7 cellular contexts compared by ENCODE assay signal in the genomic region with DNA sequence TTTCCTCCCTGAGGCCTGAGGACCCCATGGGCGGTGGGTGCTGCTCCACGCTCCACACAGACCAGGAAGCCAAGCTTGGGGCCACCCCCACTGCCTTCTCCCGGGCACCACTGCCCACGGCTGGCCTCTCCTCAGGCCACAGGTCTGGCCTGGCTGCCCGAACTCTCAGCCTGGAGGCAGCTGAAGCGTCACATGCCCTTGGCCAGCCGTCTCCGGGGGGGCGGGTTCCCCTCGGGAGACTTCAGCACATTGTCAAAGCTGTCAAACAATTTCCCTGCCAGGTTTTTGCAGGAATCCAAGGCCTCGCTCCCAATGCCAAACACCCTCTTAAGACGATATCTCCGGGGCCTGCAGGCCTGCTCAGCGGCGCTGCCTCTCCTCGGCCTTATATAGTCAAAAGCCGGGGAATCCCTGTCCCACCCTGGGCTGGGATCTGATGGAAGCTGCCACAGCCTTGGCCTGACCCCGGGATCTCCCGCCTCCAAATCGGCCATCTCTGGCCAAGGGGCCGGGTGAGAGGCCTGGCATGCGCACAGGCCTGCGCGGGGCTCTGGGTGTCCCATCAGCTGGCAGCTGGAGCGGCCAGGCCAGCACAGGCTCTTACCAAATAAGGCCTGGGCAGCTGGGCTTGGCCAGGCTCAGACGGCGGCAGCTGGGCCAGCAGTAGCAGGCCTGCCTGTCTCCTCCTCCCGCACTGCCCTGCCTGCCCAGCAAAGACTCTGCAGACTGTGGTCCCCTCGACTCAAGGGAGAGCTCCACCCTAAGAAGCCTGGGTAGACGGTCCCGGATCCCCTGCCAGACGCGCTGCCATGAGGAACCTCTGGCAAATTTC. TPM values are rescaled to one million over a fixed set of nuclear protein-coding genes. Genes with fewer than 3 reads are reported as not detected.
DNase-seq lines count a peak whose midpoint lies in the region; ATAC-seq and TF ChIP-seq lines count a peak whose summit lies in the region.

No MANE protein-coding gene starts in this region.

- ATAC-seq in upper lobe of left lung (ENCODE audit: low FRiP score in 2 of 2) = peak; percentile 78 to 82
- no peak for ATAC-seq in HG02852 (IDR thresholded peaks at IDR 0.05; ENCODE audit: unreplicated experiment)

- H3K4me3 Mint-ChIP-seq in mesothelial cell of epicardium = no peak overlapping the region

- peaks cover 3% of the 10 kb centered on the region for H3K27me3 Mint-ChIP-seq in mesothelial cell of epicardium (ENCODE audit: low read depth)

- peak; percentile 31 for TF ChIP-seq POLR2A in esophagus muscularis mucosa (IDR thresholded peaks at IDR 0.05; ENCODE audit: low read depth)
- TF ChIP-seq POLR2A in upper lobe of left lung (IDR thresholded peaks at IDR 0.05) = peak in 1 of 4 donors; percentile 9

- peak overlapping the region; percentile 14 for H3K27ac Mint-ChIP-seq in mesothelial cell of epicardium

- DNase-seq in NCI-H446 treated with DMSO at 0.1 percent for 48 hours (lab: John Stamatoyannopoulos, UW) = peak; percentile 64
- peak; percentile 94 for DNase-seq in esophagus muscularis mucosa (ENCODE audit: extremely low spot score)
- no peak for DNase-seq in mesothelial cell of epicardium (ENCODE audit: low spot score in 2 of 2, unreplicated experiment in 2 of 2)
- DNase-seq in upper lobe of left lung = peak; percentile 86 to 92
- DNase-seq in DMS153 (lab: John Stamatoyannopoulos, UW) = no peak
- DNase-seq in stimulated activated CD4-positive, alpha-beta T cell treated with anti-CD3 and anti-CD28 coated beads, Interleukin-4, amount 100 ng/mL, for 4 hours = no peak

- H3K36me3 ChIP-seq in esophagus muscularis mucosa = no peaks in the 10 kb centered on the region
- no peaks in the 10 kb centered on the region for H3K36me3 ChIP-seq in upper lobe of left lung

- H3K4me1 ChIP-seq in esophagus muscularis mucosa = peaks cover 64 to 96% (median 94%) of the 10 kb centered on the region in 4 donors
- peaks cover 16 to 40% (median 34%) of the 10 kb centered on the region in 4 donors for H3K4me1 ChIP-seq in upper lobe of left lung

- intact Hi-C loops in esophagus muscularis mucosa (cut with DNase I) = loop anchor here (5.0 kb wide), 1 partner anchor 34 kb away; no protein-coding TSS in a partner anchor

- H3K36me3 Mint-ChIP-seq in mesothelial cell of epicardium = no peaks in the 10 kb centered on the region

- H3K27ac ChIP-seq in esophagus muscularis mucosa (replicated peaks in 1 of 4) (peak overlapping the region; percentile 90 to 96 (median 96)), upper lobe of left lung (peak overlapping the region; percentile 45 to 86 (median 78))

- H3K27me3 ChIP-seq in esophagus muscularis mucosa = peaks cover 0 to 6% (median 0%) of the 10 kb centered on the region in 4 donors
- H3K27me3 ChIP-seq in upper lobe of left lung = no peaks in the 10 kb centered on the region

- peaks cover 11% of the 10 kb centered on the region for H3K4me1 Mint-ChIP-seq in mesothelial cell of epicardium

- peak; percentile 75 for TF ChIP-seq EP300 in esophagus muscularis mucosa (IDR thresholded peaks at IDR 0.05)
- no peak for TF ChIP-seq EP300 in upper lobe of left lung (IDR thresholded peaks at IDR 0.05)

- H3K9me3 ChIP-seq in esophagus muscularis mucosa (peaks cover 0 to 5% (median under 1%) of the 10 kb centered on the region in 4 donors), upper lobe of left lung (no peaks in the 10 kb centered on the region)

- 13% methylated on average over 3 of the region's 33 CpGs for WGBS in esophagus muscularis mucosa
- 52 to 53% methylated on average over 9 to 15 of the region's 33 CpGs for WGBS in upper lobe of left lung, 2 donors

- H3K4me3 ChIP-seq in esophagus muscularis mucosa = peak overlapping the region in 1 of 4 donors; percentile 10
- H3K4me3 ChIP-seq in upper lobe of left lung = no peak overlapping the region

- TF ChIP-seq CTCF in esophagus muscularis mucosa (IDR thresholded peaks at IDR 0.05) = no peak
- no peak for TF ChIP-seq CTCF in mesothelial cell of epicardium (IDR thresholded peaks at IDR 0.05; ENCODE audit: unreplicated experiment)
- no peak for TF ChIP-seq CTCF in upper lobe of left lung (IDR thresholded peaks at IDR 0.05)

- H3K9me3 Mint-ChIP-seq in mesothelial cell of epicardium = peaks cover 6% of the 10 kb centered on the region

RNA-seq across cellular contexts. Expression of gene RBM38, which starts 49.7 kb away (rescaled TPM):
- total RNA-seq in esophagus muscularis mucosa = 100 to 1,000 TPM in 2 of 4 donors, 10 to 100 TPM in 2; 67.6 to 203 (median 139) TPM
- total RNA-seq in mesothelial cell of epicardium = 23.8 to 25.6 TPM (median 25.3 TPM) in 3 replicates
- total RNA-seq in upper lobe of left lung = 10 to 100 TPM; 14.7 to 27.5 (median 22.3) TPM

Comparison
In these comparisons a context has a peak if more than half of its experiments do, and no peak if none do; other contexts are left out.
1. DNase-seq: peak in NCI-H446 treated with DMSO at 0.1 percent for 48 hours (single experiment), esophagus muscularis mucosa (single experiment) and upper lobe of left lung (2 of 2); none in mesothelial cell of epicardium (0 of 2), DMS153 (single experiment) and stimulated activated CD4-positive, alpha-beta T cell treated with anti-CD3 and anti-CD28 coated beads, Interleukin-4, amount 100 ng/mL, for 4 hours (0 of 2).